18 cellular contexts compared by ENCODE assay signal in the genomic region with DNA sequence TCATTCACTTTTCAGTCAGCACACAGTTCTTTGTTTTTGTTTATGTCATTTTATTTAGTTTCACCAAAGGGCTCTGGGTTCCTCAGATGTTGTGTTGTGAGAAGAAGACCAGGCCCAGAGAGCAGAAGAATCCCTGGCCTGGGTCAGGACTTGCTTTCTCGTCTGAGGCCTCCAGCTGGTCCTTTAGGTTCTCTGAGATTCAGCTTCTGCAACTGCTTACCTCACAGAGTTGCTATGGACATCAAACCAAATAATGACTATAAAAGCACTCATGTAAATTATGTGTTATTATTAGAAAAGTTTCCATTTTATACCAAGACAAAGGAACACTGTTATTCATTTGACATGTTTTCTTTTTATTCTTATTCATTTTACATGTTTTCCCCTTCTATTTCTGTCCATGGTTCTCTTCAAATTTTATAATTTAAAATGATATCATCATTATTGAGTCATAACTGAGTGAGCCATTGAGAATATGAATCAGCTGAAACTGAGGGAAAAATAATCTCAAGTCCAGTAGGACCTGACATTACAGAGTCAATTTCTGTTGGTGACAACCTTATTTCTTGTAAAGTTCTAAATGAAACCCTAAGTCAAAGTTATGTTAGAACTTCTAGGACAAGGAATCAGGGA. TPM values are rescaled to one million over a fixed set of nuclear protein-coding genes. Genes with fewer than 3 reads are reported as not detected.
A peak's percentile ranks its signal among the peaks of the same experiment; 100 is the strongest.
DNase-seq lines count a peak whose midpoint lies in the region; ATAC-seq, FAIRE-seq and TF ChIP-seq lines count a peak whose summit lies in the region.
"Had no signal": no experiment of that assay in that cellular context is flagged by ENCODE, and none has a peak within 500 bp of the region (broad histone marks: within the 10 kb centered on the region; RNA-seq: fewer than 3 reads in every experiment).

No MANE protein-coding gene starts in this region.

- H3K9me3 ChIP-seq in RWPE2 (ENCODE audit: severe bottlenecking), result no peaks in the 10 kb centered on the region
- no peaks in the 10 kb centered on the region for H3K9me3 ChIP-seq in small intestine (ENCODE audit: control insufficient read depth, low read depth)
- H3K9me3 ChIP-seq: body of pancreas, gastroesophageal sphincter had no signal

- H3K36me3 ChIP-seq in RWPE2 (ENCODE audit: low read depth) (no peaks in the 10 kb centered on the region), small intestine (ENCODE audit: control insufficient read depth in 2 of 2, insufficient read depth in 2 of 2, low read length in 2 of 2) (no peaks in the 10 kb centered on the region)
- H3K36me3 ChIP-seq: gastroesophageal sphincter had no signal

- FAIRE-seq in small intestine (lab: Jason Lieb, UNC), result no peak

- H3K4me1 ChIP-seq in RWPE2 (ENCODE audit: insufficient read depth, poor library complexity, severe bottlenecking) (peaks cover 46% of the 10 kb centered on the region), small intestine (ENCODE audit: control insufficient read depth in 2 of 2, insufficient read depth in 1 of 2, low read depth in 1 of 2, low read length in 1 of 2) (peaks cover 5 to 15% of the 10 kb centered on the region in 2 donors)

- H3K4me1 Mint-ChIP-seq in activated T-cell treated with anti-CD3 and anti-CD28 coated beads, Interleukin-2, amount 50 U/mL, for 24 hours (ENCODE audit: low read depth), result peaks cover 91% of the 10 kb centered on the region
- peaks cover 72% of the 10 kb centered on the region for H3K4me1 Mint-ChIP-seq in activated T-cell treated with anti-CD3 and anti-CD28 coated beads, Interleukin-2, amount 50 U/mL, for 4 hours (ENCODE audit: low read depth)
- H3K4me1 Mint-ChIP-seq in stimulated activated effector memory CD8-positive, alpha-beta T cell treated with anti-CD3 and anti-CD28 coated beads, Interleukin-12 subunit alpha, Interleukin-12 subunit beta, amount 100 ng/mL, for 72 hours, result peaks cover 77% of the 10 kb centered on the region
- peaks cover 23 to 26% of the 10 kb centered on the region in 2 donors for H3K4me1 Mint-ChIP-seq in effector memory CD8-positive, alpha-beta T cell (ENCODE audit: low read depth in 2 of 2)

- no peaks in the 10 kb centered on the region for H3K27me3 Mint-ChIP-seq in activated T-cell treated with anti-CD3 and anti-CD28 coated beads, Interleukin-2, amount 50 U/mL, for 24 hours
- H3K27me3 Mint-ChIP-seq in activated T-cell treated with anti-CD3 and anti-CD28 coated beads, Interleukin-2, amount 50 U/mL, for 4 hours (ENCODE audit: low read depth), result peaks cover 2% of the 10 kb centered on the region
- H3K27me3 Mint-ChIP-seq in effector memory CD8-positive, alpha-beta T cell, result peaks cover 0 to 6% of the 10 kb centered on the region in 2 donors
- H3K27me3 Mint-ChIP-seq: type B pancreatic cell had no signal

- H3K27ac ChIP-seq in RWPE2 (ENCODE audit: poor library complexity, severe bottlenecking), result peak overlapping the region; percentile 0
- peak overlapping the region; percentile 64 for H3K27ac ChIP-seq in epithelial cell of prostate
- peak overlapping the region in 1 of 2 donors; percentile 46 for H3K27ac ChIP-seq in small intestine (ENCODE audit: low read depth in 1 of 2, low read length in 1 of 2)
- H3K27ac ChIP-seq: body of pancreas had no signal

- no peak for ATAC-seq in activated T-cell treated with anti-CD3 and anti-CD28 coated beads, Interleukin-2, amount 50 U/mL, for 4 hours
- no peak for ATAC-seq in RWPE2 (ENCODE audit: low read depth)
- no peak for ATAC-seq in stimulated activated effector memory CD8-positive, alpha-beta T cell treated with anti-CD3 and anti-CD28 coated beads, Interleukin-12 subunit alpha, Interleukin-12 subunit beta, amount 100 ng/mL, for 72 hours
- ATAC-seq in effector memory CD8-positive, alpha-beta T cell (replicated peaks), result no peak
- ATAC-seq: body of pancreas, gastroesophageal sphincter, GM23338 had no signal

- TF ChIP-seq CTCF in RWPE2 (IDR thresholded peaks at IDR 0.05; ENCODE audit: poor library complexity, severe bottlenecking), result no peak

- peaks cover 4% of the 10 kb centered on the region for H3K9me3 Mint-ChIP-seq in activated T-cell treated with anti-CD3 and anti-CD28 coated beads, Interleukin-2, amount 50 U/mL, for 24 hours
- peaks cover 6% of the 10 kb centered on the region for H3K9me3 Mint-ChIP-seq in activated T-cell treated with anti-CD3 and anti-CD28 coated beads, Interleukin-2, amount 50 U/mL, for 4 hours
- H3K9me3 Mint-ChIP-seq in stimulated activated effector memory CD8-positive, alpha-beta T cell treated with anti-CD3 and anti-CD28 coated beads, Interleukin-12 subunit alpha, Interleukin-12 subunit beta, amount 100 ng/mL, for 72 hours, result no peaks in the 10 kb centered on the region
- H3K9me3 Mint-ChIP-seq in effector memory CD8-positive, alpha-beta T cell, result no peaks in the 10 kb centered on the region
- H3K9me3 Mint-ChIP-seq: GM23338 had no signal

- no peak overlapping the region for H3K4me3 ChIP-seq in RWPE2 (ENCODE audit: severe bottlenecking)
- H3K4me3 ChIP-seq in small intestine (ENCODE audit: low read depth in 1 of 2, low read length in 2 of 2), result no peak overlapping the region
- H3K4me3 ChIP-seq: body of pancreas, gastroesophageal sphincter, GM23338, lung had no signal

- DNase-seq in activated T-cell treated with anti-CD3 and anti-CD28 coated beads, Interleukin-2, amount 50 U/mL, for 24 hours, result no peak
- DNase-seq in activated T-cell treated with anti-CD3 and anti-CD28 coated beads, Interleukin-2, amount 50 U/mL, for 4 hours, result no peak
- DNase-seq in RWPE2 (ENCODE audit: low spot score) (no peak), epithelial cell of prostate (ENCODE audit: low read depth, low spot score) (no peak), small intestine (no peak), NCI-H1092 (lab: John Stamatoyannopoulos, UW) (no peak)
- no peak for DNase-seq in stimulated activated effector memory CD8-positive, alpha-beta T cell treated with anti-CD3 and anti-CD28 coated beads, Interleukin-12 subunit alpha, Interleukin-12 subunit beta, amount 100 ng/mL, for 72 hours (ENCODE audit: low spot score in 2 of 2)
- DNase-seq in effector memory CD8-positive, alpha-beta T cell, result no peak
- DNase-seq: activated CD4-positive, alpha-beta T cell treated with anti-CD3 and anti-CD28 coated beads for 4 hours; body of pancreas; effector CD4-positive, alpha-beta T cell; NCI-H1048; NCI-H2171 treated with DMSO at 0.1 percent for 48 hours; T-helper 2 cell had no signal

- no peaks in the 10 kb centered on the region for H3K27me3 ChIP-seq in RWPE2 (ENCODE audit: insufficient read depth, poor library complexity, severe bottlenecking)
- H3K27me3 ChIP-seq in small intestine (ENCODE audit: control insufficient read depth in 2 of 2, insufficient read depth in 2 of 2, low read length in 2 of 2), result no peaks in the 10 kb centered on the region
- H3K27me3 ChIP-seq: body of pancreas, gastroesophageal sphincter had no signal

- WGBS in small intestine, 3 donors, result 64 to 90% (median 88%) methylated on average over 1 of the region's 1 CpG

- peak overlapping the region; percentile 94 for H3K27ac Mint-ChIP-seq in activated T-cell treated with anti-CD3 and anti-CD28 coated beads, Interleukin-2, amount 50 U/mL, for 24 hours
- H3K27ac Mint-ChIP-seq in stimulated activated effector memory CD8-positive, alpha-beta T cell treated with anti-CD3 and anti-CD28 coated beads, Interleukin-12 subunit alpha, Interleukin-12 subunit beta, amount 100 ng/mL, for 72 hours, result peak overlapping the region; percentile 67
- H3K27ac Mint-ChIP-seq in effector memory CD8-positive, alpha-beta T cell, result no peak overlapping the region
- H3K27ac Mint-ChIP-seq: GM23338, type B pancreatic cell had no signal

- H3K4me3 Mint-ChIP-seq in activated T-cell treated with anti-CD3 and anti-CD28 coated beads, Interleukin-2, amount 50 U/mL, for 24 hours, result no peak overlapping the region
- H3K4me3 Mint-ChIP-seq in activated T-cell treated with anti-CD3 and anti-CD28 coated beads, Interleukin-2, amount 50 U/mL, for 4 hours, result no peak overlapping the region
- H3K4me3 Mint-ChIP-seq in stimulated activated effector memory CD8-positive, alpha-beta T cell treated with anti-CD3 and anti-CD28 coated beads, Interleukin-12 subunit alpha, Interleukin-12 subunit beta, amount 100 ng/mL, for 72 hours, result no peak overlapping the region
- no peak overlapping the region for H3K4me3 Mint-ChIP-seq in effector memory CD8-positive, alpha-beta T cell
- H3K4me3 Mint-ChIP-seq: GM23338, type B pancreatic cell had no signal

- no peaks in the 10 kb centered on the region for H3K36me3 Mint-ChIP-seq in activated T-cell treated with anti-CD3 and anti-CD28 coated beads, Interleukin-2, amount 50 U/mL, for 24 hours (ENCODE audit: low read depth)
- H3K36me3 Mint-ChIP-seq in activated T-cell treated with anti-CD3 and anti-CD28 coated beads, Interleukin-2, amount 50 U/mL, for 4 hours (ENCODE audit: insufficient read depth), result no peaks in the 10 kb centered on the region
- peaks cover 6% of the 10 kb centered on the region for H3K36me3 Mint-ChIP-seq in stimulated activated effector memory CD8-positive, alpha-beta T cell treated with anti-CD3 and anti-CD28 coated beads, Interleukin-12 subunit alpha, Interleukin-12 subunit beta, amount 100 ng/mL, for 72 hours
- peaks cover 11% of the 10 kb centered on the region for H3K36me3 Mint-ChIP-seq in effector memory CD8-positive, alpha-beta T cell (ENCODE audit: insufficient read depth)
- H3K36me3 Mint-ChIP-seq: type B pancreatic cell had no signal

RNA-seq across cellular contexts. Expression of gene GLRX, which starts 44.0 kb away (rescaled TPM):
- 10 to 100 TPM; 10.1 to 16.3 (median 12.8) TPM for total RNA-seq in activated T-cell treated with anti-CD3 and anti-CD28 coated beads, Interleukin-2, amount 50 U/mL, for 4 hours
- polyA plus RNA-seq in small intestine, result 100 to 1,000 TPM; 166 to 968 (median 721) TPM

Comparison
In these comparisons a context has a peak if more than half of its experiments do, and no peak if none do; other contexts are left out.
1. H3K27ac Mint-ChIP-seq: peak in activated T-cell treated with anti-CD3 and anti-CD28 coated beads, Interleukin-2, amount 50 U/mL, for 24 hours (single experiment) and stimulated activated effector memory CD8-positive, alpha-beta T cell treated with anti-CD3 and anti-CD28 coated beads, Interleukin-12 subunit alpha, Interleukin-12 subunit beta, amount 100 ng/mL, for 72 hours (single experiment); none in effector memory CD8-positive, alpha-beta T cell (0 of 2).